ENCODE assay signal across 1 cellular context in the genomic region with DNA sequence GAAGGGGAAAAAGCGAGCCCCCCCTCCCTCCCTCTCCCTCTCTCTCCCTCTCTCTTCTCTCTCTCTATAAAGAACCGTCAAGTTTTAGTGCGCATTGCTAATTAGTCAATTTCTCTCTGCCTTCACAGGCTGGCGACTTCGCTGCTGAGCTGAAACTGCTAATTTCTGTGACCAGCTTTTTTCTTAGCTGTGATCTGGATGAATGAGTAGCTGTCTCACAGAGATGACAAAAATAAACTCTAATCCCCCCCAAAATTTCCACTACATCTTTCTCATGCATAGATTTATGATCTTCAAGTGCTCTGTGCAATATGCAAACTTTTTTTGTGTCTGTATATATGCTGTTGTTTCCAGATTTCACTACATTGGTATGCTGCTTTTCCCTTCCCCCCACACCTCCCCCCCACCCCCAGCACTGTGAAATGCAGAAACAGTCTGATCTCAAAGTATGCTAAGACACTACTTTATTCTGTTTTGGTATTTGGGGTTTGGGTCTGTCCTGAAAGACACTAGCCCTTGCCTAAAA.
TF ChIP-seq lines count a peak whose summit lies in the region.

No MANE protein-coding gene starts in this region.

TF ChIP-seq in HepG2, 621 proteins besides CTCF, POLR2A, EP300 and RAD21 (continued from another document):
- TF ChIP-seq, protein P1, sequence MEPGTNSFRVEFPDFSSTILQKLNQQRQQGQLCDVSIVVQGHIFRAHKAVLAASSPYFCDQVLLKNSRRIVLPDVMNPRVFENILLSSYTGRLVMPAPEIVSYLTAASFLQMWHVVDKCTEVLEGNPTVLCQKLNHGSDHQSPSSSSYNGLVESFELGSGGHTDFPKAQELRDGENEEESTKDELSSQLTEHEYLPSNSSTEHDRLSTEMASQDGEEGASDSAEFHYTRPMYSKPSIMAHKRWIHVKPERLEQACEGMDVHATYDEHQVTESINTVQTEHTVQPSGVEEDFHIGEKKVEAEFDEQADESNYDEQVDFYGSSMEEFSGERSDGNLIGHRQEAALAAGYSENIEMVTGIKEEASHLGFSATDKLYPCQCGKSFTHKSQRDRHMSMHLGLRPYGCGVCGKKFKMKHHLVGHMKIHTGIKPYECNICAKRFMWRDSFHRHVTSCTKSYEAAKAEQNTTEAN (CRISPR knock-in tag; conservative IDR thresholded peaks at IDR 0.05), result no peak
- TF ChIP-seq IRF2 (CRISPR knock-in tag; IDR thresholded peaks at IDR 0.05) (no peak), NR2C2 (CRISPR knock-in tag; IDR thresholded peaks at IDR 0.05; ENCODE audit: borderline replicate concordance) (no peak), ZNF431 (CRISPR knock-in tag; IDR thresholded peaks at IDR 0.05; ENCODE audit: borderline replicate concordance, low read depth) (no peak), TCF12 (IDR thresholded peaks at IDR 0.05) (no peak), TCF12 (CRISPR knock-in tag; IDR thresholded peaks at IDR 0.05) (no peak), ZBTB8A (CRISPR knock-in tag; IDR thresholded peaks at IDR 0.05; ENCODE audit: borderline replicate concordance, low read depth) (no peak), ZNF333 (CRISPR knock-in tag; IDR thresholded peaks at IDR 0.05; ENCODE audit: borderline replicate concordance) (no peak), ZSCAN20 (CRISPR knock-in tag; IDR thresholded peaks at IDR 0.05; ENCODE audit: borderline replicate concordance) (no peak), THAP8 (CRISPR knock-in tag; IDR thresholded peaks at IDR 0.05; ENCODE audit: borderline replicate concordance) (no peak)
- TF ChIP-seq, protein P2, sequence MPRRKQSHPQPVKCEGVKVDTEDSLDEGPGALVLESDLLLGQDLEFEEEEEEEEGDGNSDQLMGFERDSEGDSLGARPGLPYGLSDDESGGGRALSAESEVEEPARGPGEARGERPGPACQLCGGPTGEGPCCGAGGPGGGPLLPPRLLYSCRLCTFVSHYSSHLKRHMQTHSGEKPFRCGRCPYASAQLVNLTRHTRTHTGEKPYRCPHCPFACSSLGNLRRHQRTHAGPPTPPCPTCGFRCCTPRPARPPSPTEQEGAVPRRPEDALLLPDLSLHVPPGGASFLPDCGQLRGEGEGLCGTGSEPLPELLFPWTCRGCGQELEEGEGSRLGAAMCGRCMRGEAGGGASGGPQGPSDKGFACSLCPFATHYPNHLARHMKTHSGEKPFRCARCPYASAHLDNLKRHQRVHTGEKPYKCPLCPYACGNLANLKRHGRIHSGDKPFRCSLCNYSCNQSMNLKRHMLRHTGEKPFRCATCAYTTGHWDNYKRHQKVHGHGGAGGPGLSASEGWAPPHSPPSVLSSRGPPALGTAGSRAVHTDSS (CRISPR knock-in tag; conservative IDR thresholded peaks at IDR 0.05), result no peak
